8 cellular contexts compared by ENCODE assay signal in genomic region chr6:43773050-43773956, GRCh38. TPM values are rescaled to one million over a fixed set of nuclear protein-coding genes. Genes with fewer than 3 reads are reported as not detected.
A peak's percentile ranks its signal among the peaks of the same experiment; 100 is the strongest.
DNase-seq lines count a peak whose midpoint lies in the region; ATAC-seq and TF ChIP-seq lines count a peak whose summit lies in the region.

No MANE protein-coding gene starts in this region.

- H3K36me3 Mint-ChIP-seq in CD4-positive, alpha-beta T cell (ENCODE audit: low read depth) = no peaks in the 10 kb centered on the region
- H3K36me3 Mint-ChIP-seq in natural killer cell treated with Interleukin-12 subunit alpha and Interleukin-12 subunit beta and Interleukin-15 and Interleukin-18, amount 100 ng/mL, for 72 hours = no peaks in the 10 kb centered on the region

- no peaks in the 10 kb centered on the region for H3K9me3 Mint-ChIP-seq in CD4-positive, alpha-beta T cell
- H3K9me3 Mint-ChIP-seq in natural killer cell treated with Interleukin-12 subunit alpha and Interleukin-12 subunit beta and Interleukin-15 and Interleukin-18, amount 100 ng/mL, for 72 hours = no peaks in the 10 kb centered on the region

- CTCF ChIA-PET in CD4-positive, alpha-beta T cell (lab: Charles Lee) = interaction anchor here (1.7 kb wide), 1 partner anchor 306 kb away, joined by 6 read pairs; no protein-coding TSS in a partner anchor

- H3K27ac Mint-ChIP-seq in CD4-positive, alpha-beta T cell = no peak overlapping the region
- no peak overlapping the region for H3K27ac Mint-ChIP-seq in natural killer cell treated with Interleukin-12 subunit alpha and Interleukin-12 subunit beta and Interleukin-15 and Interleukin-18, amount 100 ng/mL, for 72 hours

- H3K4me3 Mint-ChIP-seq in CD4-positive, alpha-beta T cell = peak overlapping the region; percentile 39
- peak overlapping the region; percentile 22 for H3K4me3 Mint-ChIP-seq in natural killer cell treated with Interleukin-12 subunit alpha and Interleukin-12 subunit beta and Interleukin-15 and Interleukin-18, amount 100 ng/mL, for 72 hours

- DNase-seq in CD4-positive, alpha-beta T cell = peak in 8 of 10 experiments; percentile 9 to 40 (median 21)
- DNase-seq in GM20000 (ENCODE audit: low spot score) = peak; percentile 86
- peak; percentile 63 for DNase-seq in NCI-H510A treated with DMSO at 0.1 percent for 48 hours (lab: John Stamatoyannopoulos, UW)
- peak; percentile 78 for DNase-seq in activated CD8-positive, alpha-beta memory T cell treated with anti-CD3 and anti-CD28 coated beads for 24 hours
- DNase-seq in natural killer cell treated with Interleukin-12 subunit alpha and Interleukin-12 subunit beta and Interleukin-15 and Interleukin-18, amount 100 ng/mL, for 72 hours (ENCODE audit: low spot score) = no peak
- peak in 1 of 2 donors; percentile 75 for DNase-seq in upper lobe of left lung
- no peak for DNase-seq in pons (ENCODE audit: low spot score)

- H3K4me3 ChIP-seq in esophagus (ENCODE audit: low read depth in 1 of 2, low read length in 2 of 2) (peak overlapping the region; percentile 81 to 94), upper lobe of left lung (peak overlapping the region; percentile 22 to 80 (median 75))

- H3K4me1 Mint-ChIP-seq in CD4-positive, alpha-beta T cell (ENCODE audit: low read depth) = peaks cover 29% of the 10 kb centered on the region
- peaks cover 28 to 37% of the 10 kb centered on the region in 2 donors for H3K4me1 Mint-ChIP-seq in natural killer cell treated with Interleukin-12 subunit alpha and Interleukin-12 subunit beta and Interleukin-15 and Interleukin-18, amount 100 ng/mL, for 72 hours (ENCODE audit: low read depth in 2 of 2)

- peak in 1 of 4 donors; percentile 12 for TF ChIP-seq POLR2A in upper lobe of left lung (IDR thresholded peaks at IDR 0.05)

- ATAC-seq in CD4-positive, alpha-beta T cell (ENCODE audit: poor library complexity) = no peak
- no peak for ATAC-seq in natural killer cell treated with Interleukin-12 subunit alpha and Interleukin-12 subunit beta and Interleukin-15 and Interleukin-18, amount 100 ng/mL, for 72 hours
- peak in 1 of 2 donors; percentile 38 for ATAC-seq in upper lobe of left lung (ENCODE audit: low FRiP score in 2 of 2)

- TF ChIP-seq CTCF in CD4-positive, alpha-beta T cell (IDR thresholded peaks at IDR 0.05) = peak; percentile 40
- TF ChIP-seq CTCF in GM20000 (IDR thresholded peaks at IDR 0.05; ENCODE audit: extremely low read depth, missing control alignments) (peak; percentile 80), upper lobe of left lung (IDR thresholded peaks at IDR 0.05) (peak; percentile 62 to 78 (median 70))

- no peak for TF ChIP-seq EP300 in upper lobe of left lung (IDR thresholded peaks at IDR 0.05)

- peaks cover 3 to 22% of the 10 kb centered on the region in 2 donors for H3K4me1 ChIP-seq in esophagus (ENCODE audit: control insufficient read depth in 2 of 2, insufficient read depth in 2 of 2, low read length in 1 of 2)
- H3K4me1 ChIP-seq in upper lobe of left lung = peaks cover 40 to 65% (median 50%) of the 10 kb centered on the region in 4 donors

- no peaks in the 10 kb centered on the region for H3K9me3 ChIP-seq in CD4-positive, alpha-beta T cell (ENCODE audit: control insufficient read depth, low read length)
- no peaks in the 10 kb centered on the region for H3K9me3 ChIP-seq in esophagus (ENCODE audit: control insufficient read depth in 2 of 2, insufficient read depth in 1 of 2, low read depth in 1 of 2, low read length in 1 of 2)
- H3K9me3 ChIP-seq in upper lobe of left lung = no peaks in the 10 kb centered on the region

- H3K27me3 ChIP-seq in CD4-positive, alpha-beta T cell (ENCODE audit: control insufficient read depth, insufficient read depth, low read length) = peaks cover 28% of the 10 kb centered on the region
- no peaks in the 10 kb centered on the region for H3K27me3 ChIP-seq in esophagus (ENCODE audit: control insufficient read depth in 1 of 2, insufficient read depth in 2 of 2, low read length in 2 of 2)
- H3K27me3 ChIP-seq in upper lobe of left lung = no peaks in the 10 kb centered on the region

- POLR2A ChIA-PET in CD4-positive, alpha-beta T cell (lab: Charles Lee) = interaction anchor here (0.6 kb wide), 1 partner anchor 145 kb away, joined by 3 read pairs; no protein-coding TSS in a partner anchor

- peaks cover 48% of the 10 kb centered on the region for H3K27me3 Mint-ChIP-seq in CD4-positive, alpha-beta T cell
- peaks cover 7 to 8% of the 10 kb centered on the region in 2 donors for H3K27me3 Mint-ChIP-seq in natural killer cell treated with Interleukin-12 subunit alpha and Interleukin-12 subunit beta and Interleukin-15 and Interleukin-18, amount 100 ng/mL, for 72 hours

- H3K27ac ChIP-seq in CD4-positive, alpha-beta T cell (ENCODE audit: low read depth, low read length) = no peak overlapping the region
- H3K27ac ChIP-seq in esophagus (ENCODE audit: low read depth in 2 of 2, low read length in 1 of 2) = peak overlapping the region; percentile 86 to 95
- H3K27ac ChIP-seq in upper lobe of left lung = peak overlapping the region; percentile 84 to 97 (median 94)

- intact Hi-C loops in CD4-positive, alpha-beta T cell (cut with DNase I, micrococcal nuclease) = loop anchor here (2.0 to 5.0 kb wide), 2 partner anchors 49 to 229 kb away; no protein-coding TSS in a partner anchor

- WGBS in esophagus, 2 donors = 32 to 39% methylated on average over 12 of the region's 12 CpGs
- 45 to 52% methylated on average over 8 to 12 of the region's 12 CpGs for WGBS in upper lobe of left lung, 2 donors

- H3K36me3 ChIP-seq in esophagus (ENCODE audit: control insufficient read depth in 2 of 2, insufficient read depth in 2 of 2, low read length in 1 of 2) (peaks cover 10 to 21% of the 10 kb centered on the region in 2 donors), upper lobe of left lung (peaks cover 9 to 26% (median 16%) of the 10 kb centered on the region in 4 donors)

RNA-seq across cellular contexts. Expression of gene VEGFA, which starts 3.3 kb away (rescaled TPM):
- 1 to 10 TPM; 3.5 to 3.7 TPM for total RNA-seq in CD4-positive, alpha-beta T cell
- polyA plus RNA-seq in esophagus = 100 to 1,000 TPM in 1 of 2 donors, 10 to 100 TPM in 1; 87.8 to 157 TPM
- 10 to 100 TPM; 36.8 to 43.0 TPM for total RNA-seq in natural killer cell treated with Interleukin-12 subunit alpha and Interleukin-12 subunit beta and Interleukin-15 and Interleukin-18, amount 100 ng/mL, for 72 hours
- total RNA-seq in upper lobe of left lung = 100 to 1,000 TPM; 129 to 564 (median 261) TPM

Comparison
In these comparisons a context has a peak if more than half of its experiments do, and no peak if none do; other contexts are left out.
1. DNase-seq: peak in CD4-positive, alpha-beta T cell (8 of 10), GM20000 (single experiment), NCI-H510A treated with DMSO at 0.1 percent for 48 hours (single experiment) and activated CD8-positive, alpha-beta memory T cell treated with anti-CD3 and anti-CD28 coated beads for 24 hours (single experiment); none in natural killer cell treated with Interleukin-12 subunit alpha and Interleukin-12 subunit beta and Interleukin-15 and Interleukin-18, amount 100 ng/mL, for 72 hours (single experiment) and pons (single experiment).
2. RNA of gene VEGFA, which starts 3.3 kb away (total RNA-seq): 129 to 564 TPM in upper lobe of left lung and 36.8 to 43.0 TPM in natural killer cell treated with Interleukin-12 subunit alpha and Interleukin-12 subunit beta and Interleukin-15 and Interleukin-18, amount 100 ng/mL, for 72 hours; 3.5 to 3.7 TPM in CD4-positive, alpha-beta T cell; every median in the first group is over 4 times any median in the second.
3. Peak in every context shown above with its lines, with median percentiles within 50 percentile points of each other: CTCF ChIP-seq.